Comparison of ENCODE assay signal across 1 cellular context in the genomic region with DNA sequence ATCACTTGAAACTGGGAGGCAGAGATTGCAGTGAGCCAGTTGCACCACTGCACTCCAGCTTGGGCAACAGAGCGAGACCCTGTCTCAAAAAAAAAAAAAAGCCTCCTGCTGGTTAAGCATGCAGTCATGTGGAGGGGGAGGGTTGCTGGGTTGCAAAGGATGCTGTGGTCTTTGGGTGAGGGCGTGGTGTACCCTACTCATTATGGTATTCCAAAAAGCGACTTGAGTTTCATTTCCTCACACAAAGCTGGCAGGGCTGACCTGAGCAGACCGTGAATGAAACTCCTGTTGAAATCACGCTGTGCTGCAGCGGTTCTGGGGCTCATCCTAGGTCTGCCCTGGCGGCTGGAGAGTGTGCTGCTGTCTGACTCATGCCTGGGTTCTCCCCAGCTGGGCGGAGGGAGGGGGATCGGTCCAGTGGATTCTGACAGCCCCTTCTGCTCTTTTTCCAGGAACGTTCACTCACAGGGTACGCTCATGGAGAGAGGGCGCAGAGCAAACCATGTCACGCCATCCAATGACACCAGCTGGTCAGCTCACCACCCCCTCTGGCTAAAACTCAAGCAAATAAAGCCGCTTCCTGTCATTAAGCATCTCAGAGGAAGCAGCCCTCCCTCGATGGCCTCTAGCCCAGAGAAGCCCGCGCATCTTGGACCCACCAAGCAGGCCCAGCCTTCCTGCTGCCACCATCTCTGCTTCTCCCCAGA.
A peak's percentile ranks its signal among the peaks of the same experiment; 100 is the strongest.
TF ChIP-seq lines count a peak whose summit lies in the region.

No MANE protein-coding gene starts in this region.

TF ChIP-seq in GM12878, 131 proteins besides CTCF, POLR2A, EP300 and RAD21 (continued from another document):
- TF ChIP-seq, protein P1, sequence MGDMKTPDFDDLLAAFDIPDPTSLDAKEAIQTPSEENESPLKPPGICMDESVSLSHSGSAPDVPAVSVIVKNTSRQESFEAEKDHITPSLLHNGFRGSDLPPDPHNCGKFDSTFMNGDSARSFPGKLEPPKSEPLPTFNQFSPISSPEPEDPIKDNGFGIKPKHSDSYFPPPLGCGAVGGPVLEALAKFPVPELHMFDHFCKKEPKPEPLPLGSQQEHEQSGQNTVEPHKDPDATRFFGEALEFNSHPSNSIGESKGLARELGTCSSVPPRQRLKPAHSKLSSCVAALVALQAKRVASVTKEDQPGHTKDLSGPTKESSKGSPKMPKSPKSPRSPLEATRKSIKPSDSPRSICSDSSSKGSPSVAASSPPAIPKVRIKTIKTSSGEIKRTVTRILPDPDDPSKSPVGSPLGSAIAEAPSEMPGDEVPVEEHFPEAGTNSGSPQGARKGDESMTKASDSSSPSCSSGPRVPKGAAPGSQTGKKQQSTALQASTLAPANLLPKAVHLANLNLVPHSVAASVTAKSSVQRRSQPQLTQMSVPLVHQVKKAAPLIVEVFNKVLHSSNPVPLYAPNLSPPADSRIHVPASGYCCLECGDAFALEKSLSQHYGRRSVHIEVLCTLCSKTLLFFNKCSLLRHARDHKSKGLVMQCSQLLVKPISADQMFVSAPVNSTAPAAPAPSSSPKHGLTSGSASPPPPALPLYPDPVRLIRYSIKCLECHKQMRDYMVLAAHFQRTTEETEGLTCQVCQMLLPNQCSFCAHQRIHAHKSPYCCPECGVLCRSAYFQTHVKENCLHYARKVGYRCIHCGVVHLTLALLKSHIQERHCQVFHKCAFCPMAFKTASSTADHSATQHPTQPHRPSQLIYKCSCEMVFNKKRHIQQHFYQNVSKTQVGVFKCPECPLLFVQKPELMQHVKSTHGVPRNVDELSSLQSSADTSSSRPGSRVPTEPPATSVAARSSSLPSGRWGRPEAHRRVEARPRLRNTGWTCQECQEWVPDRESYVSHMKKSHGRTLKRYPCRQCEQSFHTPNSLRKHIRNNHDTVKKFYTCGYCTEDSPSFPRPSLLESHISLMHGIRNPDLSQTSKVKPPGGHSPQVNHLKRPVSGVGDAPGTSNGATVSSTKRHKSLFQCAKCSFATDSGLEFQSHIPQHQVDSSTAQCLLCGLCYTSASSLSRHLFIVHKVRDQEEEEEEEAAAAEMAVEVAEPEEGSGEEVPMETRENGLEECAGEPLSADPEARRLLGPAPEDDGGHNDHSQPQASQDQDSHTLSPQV (IDR thresholded peaks at IDR 0.05), result no peak
- no peak for TF ChIP-seq FOS (IDR thresholded peaks at IDR 0.05; ENCODE audit: borderline replicate concordance, extremely low read depth, insufficient read length)
- no peak for TF ChIP-seq FOXK2 (IDR thresholded peaks at IDR 0.05)
- TF ChIP-seq TARDBP (IDR thresholded peaks at IDR 0.05; ENCODE audit: borderline replicate concordance), result no peak
- 0 out of 2 replicates have a peak, but pooled peaks have one; percentile 61 for TF ChIP-seq NBN (IDR thresholded peaks at IDR 0.05)
- no peak for TF ChIP-seq RELA (IDR thresholded peaks at IDR 0.05; ENCODE audit: borderline replicate concordance, partially characterized antibody)
- TF ChIP-seq EGR1 (IDR thresholded peaks at IDR 0.05; ENCODE audit: borderline replicate concordance in 1 of 2, low read depth in 2 of 2, low read length in 2 of 2), result no peak
- TF ChIP-seq, protein P2, sequence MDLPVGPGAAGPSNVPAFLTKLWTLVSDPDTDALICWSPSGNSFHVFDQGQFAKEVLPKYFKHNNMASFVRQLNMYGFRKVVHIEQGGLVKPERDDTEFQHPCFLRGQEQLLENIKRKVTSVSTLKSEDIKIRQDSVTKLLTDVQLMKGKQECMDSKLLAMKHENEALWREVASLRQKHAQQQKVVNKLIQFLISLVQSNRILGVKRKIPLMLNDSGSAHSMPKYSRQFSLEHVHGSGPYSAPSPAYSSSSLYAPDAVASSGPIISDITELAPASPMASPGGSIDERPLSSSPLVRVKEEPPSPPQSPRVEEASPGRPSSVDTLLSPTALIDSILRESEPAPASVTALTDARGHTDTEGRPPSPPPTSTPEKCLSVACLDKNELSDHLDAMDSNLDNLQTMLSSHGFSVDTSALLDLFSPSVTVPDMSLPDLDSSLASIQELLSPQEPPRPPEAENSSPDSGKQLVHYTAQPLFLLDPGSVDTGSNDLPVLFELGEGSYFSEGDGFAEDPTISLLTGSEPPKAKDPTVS (IDR thresholded peaks at IDR 0.05; ENCODE audit: low read depth, low read length), result no peak
- TF ChIP-seq, protein P3, sequence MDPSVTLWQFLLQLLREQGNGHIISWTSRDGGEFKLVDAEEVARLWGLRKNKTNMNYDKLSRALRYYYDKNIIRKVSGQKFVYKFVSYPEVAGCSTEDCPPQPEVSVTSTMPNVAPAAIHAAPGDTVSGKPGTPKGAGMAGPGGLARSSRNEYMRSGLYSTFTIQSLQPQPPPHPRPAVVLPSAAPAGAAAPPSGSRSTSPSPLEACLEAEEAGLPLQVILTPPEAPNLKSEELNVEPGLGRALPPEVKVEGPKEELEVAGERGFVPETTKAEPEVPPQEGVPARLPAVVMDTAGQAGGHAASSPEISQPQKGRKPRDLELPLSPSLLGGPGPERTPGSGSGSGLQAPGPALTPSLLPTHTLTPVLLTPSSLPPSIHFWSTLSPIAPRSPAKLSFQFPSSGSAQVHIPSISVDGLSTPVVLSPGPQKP (IDR thresholded peaks at IDR 0.05; ENCODE audit: low read depth, low read length), result no peak
- peak; percentile 60; the same call in 1 of the 2 replicates for TF ChIP-seq POLR2AphosphoS5 (IDR thresholded peaks at IDR 0.05; ENCODE audit: low read length)
- no peak for TF ChIP-seq ZNF622 (IDR thresholded peaks at IDR 0.05)
- peak; percentile 74 for TF ChIP-seq CREB1 (IDR thresholded peaks at IDR 0.05; ENCODE audit: low read depth)
- TF ChIP-seq, protein P4, sequence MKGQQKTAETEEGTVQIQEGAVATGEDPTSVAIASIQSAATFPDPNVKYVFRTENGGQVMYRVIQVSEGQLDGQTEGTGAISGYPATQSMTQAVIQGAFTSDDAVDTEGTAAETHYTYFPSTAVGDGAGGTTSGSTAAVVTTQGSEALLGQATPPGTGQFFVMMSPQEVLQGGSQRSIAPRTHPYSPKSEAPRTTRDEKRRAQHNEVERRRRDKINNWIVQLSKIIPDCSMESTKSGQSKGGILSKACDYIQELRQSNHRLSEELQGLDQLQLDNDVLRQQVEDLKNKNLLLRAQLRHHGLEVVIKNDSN (IDR thresholded peaks at IDR 0.05; ENCODE audit: borderline replicate concordance, extremely low read length, insufficient read depth, low read depth, low read length), result no peak
- TF ChIP-seq, protein P5, sequence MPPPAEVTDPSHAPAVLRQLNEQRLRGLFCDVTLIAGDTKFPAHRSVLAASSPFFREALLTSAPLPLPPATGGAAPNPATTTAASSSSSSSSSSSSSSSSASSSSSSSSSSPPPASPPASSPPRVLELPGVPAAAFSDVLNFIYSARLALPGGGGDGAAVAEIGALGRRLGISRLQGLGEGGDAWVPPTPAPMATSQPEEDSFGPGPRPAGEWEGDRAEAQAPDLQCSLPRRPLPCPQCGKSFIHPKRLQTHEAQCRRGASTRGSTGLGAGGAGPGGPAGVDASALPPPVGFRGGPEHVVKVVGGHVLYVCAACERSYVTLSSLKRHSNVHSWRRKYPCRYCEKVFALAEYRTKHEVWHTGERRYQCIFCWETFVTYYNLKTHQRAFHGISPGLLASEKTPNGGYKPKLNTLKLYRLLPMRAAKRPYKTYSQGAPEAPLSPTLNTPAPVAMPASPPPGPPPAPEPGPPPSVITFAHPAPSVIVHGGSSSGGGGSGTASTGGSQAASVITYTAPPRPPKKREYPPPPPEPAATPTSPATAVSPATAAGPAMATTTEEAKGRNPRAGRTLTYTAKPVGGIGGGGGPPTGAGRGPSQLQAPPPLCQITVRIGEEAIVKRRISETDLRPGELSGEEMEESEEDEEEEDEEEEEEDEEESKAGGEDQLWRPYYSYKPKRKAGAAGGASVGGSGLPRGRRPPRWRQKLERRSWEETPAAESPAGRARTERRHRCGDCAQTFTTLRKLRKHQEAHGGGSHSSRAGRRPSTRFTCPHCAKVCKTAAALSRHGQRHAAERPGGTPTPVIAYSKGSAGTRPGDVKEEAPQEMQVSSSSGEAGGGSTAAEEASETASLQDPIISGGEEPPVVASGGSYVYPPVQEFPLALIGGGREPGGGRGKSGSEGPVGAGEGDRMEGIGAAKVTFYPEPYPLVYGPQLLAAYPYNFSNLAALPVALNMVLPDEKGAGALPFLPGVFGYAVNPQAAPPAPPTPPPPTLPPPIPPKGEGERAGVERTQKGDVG (CRISPR knock-in tag; IDR thresholded peaks at IDR 0.05), result no peak
- no peak for TF ChIP-seq ESRRA (IDR thresholded peaks at IDR 0.05; ENCODE audit: low read length)
- no peak for TF ChIP-seq SUZ12 (IDR thresholded peaks at IDR 0.05; ENCODE audit: unreplicated experiment)
- TF ChIP-seq KDM1A (IDR thresholded peaks at IDR 0.05; ENCODE audit: borderline replicate concordance), result no peak
- peak; percentile 73; the same call in 1 of the 2 replicates for TF ChIP-seq TCF3 (IDR thresholded peaks at IDR 0.05; ENCODE audit: borderline replicate concordance, insufficient read depth, low read depth, low read length)
- no peak for TF ChIP-seq POLR2AphosphoS2 (IDR thresholded peaks at IDR 0.05; ENCODE audit: low read depth, low read length)
- TF ChIP-seq ZBED1 (IDR thresholded peaks at IDR 0.05; ENCODE audit: borderline replicate concordance), result peak; percentile 54; the same call in 1 of the 2 replicates
- TF ChIP-seq RUNX3 (IDR thresholded peaks at IDR 0.05; ENCODE audit: low read length), result peak; percentile 92
- no peak for TF ChIP-seq STAT3 (IDR thresholded peaks at IDR 0.05; ENCODE audit: low read depth, low read length)
- TF ChIP-seq NR2C2 (IDR thresholded peaks at IDR 0.05; ENCODE audit: borderline replicate concordance, control insufficient read depth, insufficient read length, low read depth), result no peak
- TF ChIP-seq TBL1XR1 (IDR thresholded peaks at IDR 0.05; ENCODE audit: low read depth, low read length), result peak; percentile 37; the same call in 1 of the 2 replicates
- peak; percentile 70 for TF ChIP-seq BCL11A (IDR thresholded peaks at IDR 0.05; ENCODE audit: low read depth, low read length)
- TF ChIP-seq SRF (IDR thresholded peaks at IDR 0.05; ENCODE audit: low read depth in 2 of 2, low read length in 2 of 2), result no peak
